24 cellular contexts compared by ENCODE assay signal in genomic region chr22:43483669-43484068, GRCh38.
"Had no signal": no experiment of that assay in that cellular context is flagged by ENCODE, and none has a peak within 500 bp of the region (broad histone marks: within the 10 kb centered on the region; RNA-seq: fewer than 3 reads in every experiment).

No MANE protein-coding gene starts in this region.

- H3K4me1 Mint-ChIP-seq: mesothelial cell of epicardium had no signal

- H3K4me1 ChIP-seq: esophagus muscularis mucosa, foreskin keratinocyte, gastroesophageal sphincter, lower lobe of right lung had no signal

- H3K9me3 ChIP-seq: esophagus muscularis mucosa, gastroesophageal sphincter, heart left ventricle, left lung, lower lobe of right lung, mucosa of descending colon had no signal

- H3K4me3 ChIP-seq: coronary artery, dorsolateral prefrontal cortex, esophagus muscularis mucosa, gastroesophageal sphincter, heart left ventricle, hepatocyte, left lung, lower lobe of right lung, mucosa of descending colon had no signal

- DNase-seq: dermis blood vessel endothelial cell; dorsolateral prefrontal cortex; effector CD4-positive, alpha-beta T cell; effector memory CD4-positive, alpha-beta T cell; foreskin keratinocyte; heart left ventricle; hypothalamus; immature natural killer cell; islet precursor cell; left cardiac atrium; left ventricle myocardium superior; lower lobe of right lung; mesenchymal stem cell; mucosa of descending colon; naive B cell had no signal

- H3K36me3 Mint-ChIP-seq: immature natural killer cell, mesothelial cell of epicardium, naive B cell had no signal

- FAIRE-seq: colon, endothelial cell of umbilical vein, frontal cortex had no signal

- H3K36me3 ChIP-seq: esophagus muscularis mucosa, gastroesophageal sphincter, heart left ventricle, left lung, lower lobe of right lung had no signal

- H3K9me3 Mint-ChIP-seq: immature natural killer cell, mesothelial cell of epicardium, naive B cell had no signal

- H3K27ac ChIP-seq: coronary artery, esophagus muscularis mucosa, foreskin keratinocyte, gastroesophageal sphincter, heart left ventricle, hepatocyte, left lung, lower lobe of right lung had no signal

- H3K4me3 Mint-ChIP-seq: immature natural killer cell, mesothelial cell of epicardium had no signal

- H3K27ac Mint-ChIP-seq: immature natural killer cell, mesothelial cell of epicardium had no signal
